ENCODE assay signal across 25 cellular contexts in the genomic region with DNA sequence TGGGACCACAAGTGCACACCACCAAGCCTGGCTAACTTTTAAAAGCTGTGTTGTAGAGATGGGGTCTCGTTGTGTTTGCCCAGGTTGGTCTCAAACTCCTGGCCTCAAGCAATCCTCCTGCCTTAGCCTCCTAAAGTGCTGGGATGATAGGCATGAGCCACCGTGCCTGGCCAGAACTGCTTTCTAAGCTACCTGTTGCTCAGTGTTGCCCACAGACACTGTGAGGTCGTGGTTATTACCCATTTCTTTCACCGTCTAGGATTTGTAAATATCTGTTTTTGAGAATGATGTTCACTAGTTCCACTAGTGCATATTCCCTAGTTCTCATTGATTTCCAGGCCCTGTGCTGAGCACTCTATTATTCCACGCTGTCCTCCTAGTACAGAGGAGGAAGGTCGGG.
"Had no signal": no experiment of that assay in that cellular context is flagged by ENCODE, and none has a peak within 500 bp of the region (broad histone marks: within the 10 kb centered on the region; RNA-seq: fewer than 3 reads in every experiment).

No MANE protein-coding gene starts in this region.

- H3K4me3 ChIP-seq: Peyer's patch, SJSA1 had no signal

- H3K36me3 ChIP-seq: Peyer's patch, SJSA1 had no signal

- H3K9me2 ChIP-seq: SK-N-SH had no signal

- H3K4me2 ChIP-seq: SK-N-SH had no signal

- H3K9me3 ChIP-seq: Peyer's patch, SJSA1, SK-N-SH had no signal

- DNase-seq: anterior cingulate cortex; caudate nucleus; cerebellar nuclear complex; NCI-H1105 treated with DMSO at 0.1 percent for 48 hours; NCI-H1930; NCI-H2081 treated with DMSO at 0.1 percent for 48 hours; NCI-H345; NCI-H510A; NK-92 treated with Interleukin-12 subunit alpha and Interleukin-12 subunit beta, amount 100 ng/mL, for 24 hours; SHP77 treated with DMSO at 0.1 percent for 48 hours; SK-N-SH had no signal

- ATAC-seq: activated CD8-positive, alpha-beta T cell treated with anti-CD3 and anti-CD28 coated beads for 36 hours; activated naive CD8-positive, alpha-beta T cell treated with anti-CD3 and anti-CD28 coated beads, Interleukin-2, amount 50 U/mL, for 24 hours; activated T-cell treated with anti-CD3 and anti-CD28 coated beads, Interleukin-2, amount 50 U/mL, for 4 hours had no signal

- H3K9me3 Mint-ChIP-seq: activated CD4-positive, alpha-beta T cell treated with anti-CD3 and anti-CD28 coated beads, Interleukin-2, amount 10 ng/mL, durations not matched to agents 24 days and 14 days; activated CD8-positive, alpha-beta T cell treated with anti-CD3 and anti-CD28 coated beads for 36 hours; activated naive CD4-positive, alpha-beta T cell treated with anti-CD3 and anti-CD28 coated beads, Interleukin-2, amount 10 ng/mL, durations not matched to agents 7 days and 5 days; activated naive CD8-positive, alpha-beta T cell treated with anti-CD3 and anti-CD28 coated beads, Interleukin-2, amount 50 U/mL, for 24 hours; activated T-cell treated with anti-CD3 and anti-CD28 coated beads, Interleukin-2, amount 50 U/mL, for 4 hours; activated T-helper 1 cell treated with anti-CD3 and anti-CD28 coated beads, Interleukin-12 subunit alpha, Interleukin-12 subunit beta, Interleukin-2, Interleukin-4 antibody, amounts not matched to agents 30 ng/mL and 10 ng/mL and 1 ng/mL, durations not matched to agents 14 hours and 24 hours and 36 hours; T-helper 1 cell treated with Interleukin-12 subunit alpha and Interleukin-12 subunit beta and Interleukin-4 antibody, amounts not matched to agents 30 μg/mL and 1 μg/mL, for 36 hours; T-helper 2 cell treated with Interferon-gamma antibody and Interleukin-4, amounts not matched to agents 5 μg/mL and 100 μg/mL, for 36 hours had no signal

- H3K4me3 Mint-ChIP-seq: activated CD4-positive, alpha-beta T cell treated with anti-CD3 and anti-CD28 coated beads, Interleukin-2, amount 10 ng/mL, durations not matched to agents 24 days and 14 days; activated CD8-positive, alpha-beta T cell treated with anti-CD3 and anti-CD28 coated beads for 36 hours; activated naive CD4-positive, alpha-beta T cell treated with anti-CD3 and anti-CD28 coated beads, Interleukin-2, amount 10 ng/mL, durations not matched to agents 7 days and 5 days; activated naive CD8-positive, alpha-beta T cell; activated naive CD8-positive, alpha-beta T cell treated with anti-CD3 and anti-CD28 coated beads, Interleukin-2, amount 50 U/mL, for 24 hours; activated T-cell treated with anti-CD3 and anti-CD28 coated beads, Interleukin-2, amount 50 U/mL, for 4 hours; activated T-helper 1 cell treated with anti-CD3 and anti-CD28 coated beads, Interleukin-12 subunit alpha, Interleukin-12 subunit beta, Interleukin-2, Interleukin-4 antibody, amounts not matched to agents 30 ng/mL and 10 ng/mL and 1 ng/mL, durations not matched to agents 14 hours and 24 hours and 36 hours; brain; T-helper 1 cell treated with Interleukin-12 subunit alpha and Interleukin-12 subunit beta and Interleukin-4 antibody, amounts not matched to agents 30 μg/mL and 1 μg/mL, for 36 hours; T-helper 2 cell treated with Interferon-gamma antibody and Interleukin-4, amounts not matched to agents 5 μg/mL and 100 μg/mL, for 36 hours had no signal

- H3K27ac ChIP-seq: Peyer's patch, SJSA1 had no signal

- H3K36me3 Mint-ChIP-seq: activated naive CD4-positive, alpha-beta T cell treated with anti-CD3 and anti-CD28 coated beads, Interleukin-2, amount 10 ng/mL, durations not matched to agents 7 days and 5 days; activated naive CD8-positive, alpha-beta T cell; brain had no signal

- H3K9ac ChIP-seq: SK-N-SH had no signal

- H3K27ac Mint-ChIP-seq: activated CD4-positive, alpha-beta T cell treated with anti-CD3 and anti-CD28 coated beads, Interleukin-2, amount 10 ng/mL, durations not matched to agents 24 days and 14 days; activated CD8-positive, alpha-beta T cell treated with anti-CD3 and anti-CD28 coated beads for 36 hours; activated naive CD4-positive, alpha-beta T cell treated with anti-CD3 and anti-CD28 coated beads, Interleukin-2, amount 10 ng/mL, durations not matched to agents 7 days and 5 days; activated naive CD8-positive, alpha-beta T cell; activated naive CD8-positive, alpha-beta T cell treated with anti-CD3 and anti-CD28 coated beads, Interleukin-2, amount 50 U/mL, for 24 hours; activated T-helper 1 cell treated with anti-CD3 and anti-CD28 coated beads, Interleukin-12 subunit alpha, Interleukin-12 subunit beta, Interleukin-2, Interleukin-4 antibody, amounts not matched to agents 30 ng/mL and 10 ng/mL and 1 ng/mL, durations not matched to agents 14 hours and 24 hours and 36 hours; T-helper 1 cell treated with Interleukin-12 subunit alpha and Interleukin-12 subunit beta and Interleukin-4 antibody, amounts not matched to agents 30 μg/mL and 1 μg/mL, for 36 hours; T-helper 2 cell treated with Interferon-gamma antibody and Interleukin-4, amounts not matched to agents 5 μg/mL and 100 μg/mL, for 36 hours had no signal

- H3K27me3 ChIP-seq: Peyer's patch, SJSA1 had no signal

- H3K4me1 Mint-ChIP-seq: activated CD4-positive, alpha-beta T cell treated with anti-CD3 and anti-CD28 coated beads, Interleukin-2, amount 10 ng/mL, durations not matched to agents 24 days and 14 days; activated naive CD4-positive, alpha-beta T cell treated with anti-CD3 and anti-CD28 coated beads, Interleukin-2, amount 10 ng/mL, durations not matched to agents 7 days and 5 days; activated naive CD8-positive, alpha-beta T cell treated with anti-CD3 and anti-CD28 coated beads, Interleukin-2, amount 50 U/mL, for 24 hours had no signal

- FAIRE-seq: bronchial epithelial cell, TTC549 had no signal

- H3K4me1 ChIP-seq: Peyer's patch, SJSA1 had no signal
